8 cellular contexts compared by ENCODE assay signal in genomic region chr3:32176989-32177701, GRCh38.
A peak's percentile ranks its signal among the peaks of the same experiment; 100 is the strongest.
DNase-seq lines count a peak whose midpoint lies in the region; ATAC-seq, FAIRE-seq and TF ChIP-seq lines count a peak whose summit lies in the region.

No MANE protein-coding gene starts in this region.

- H3K9me3 ChIP-seq in OCI-LY3 (ENCODE audit: insufficient read depth, low read length) (0 out of 2 replicates have a peak, but pooled peaks cover 2% of the 10 kb centered on the region), fibroblast of lung (ENCODE audit: control insufficient read depth, insufficient read depth, low read depth, low read length) (no peaks in the 10 kb centered on the region), pancreas (no peaks in the 10 kb centered on the region)

- H3K27me3 ChIP-seq in OCI-LY3 (ENCODE audit: low read depth, low read length) (no peaks in the 10 kb centered on the region), fibroblast of lung (ENCODE audit: control insufficient read depth, insufficient read depth, low read length) (peaks cover 2% of the 10 kb centered on the region), pancreas (no peaks in the 10 kb centered on the region)

- intact Hi-C loops in pancreas (cut with DNase I), result loop anchor here in 1 of 3 donors (10.0 kb wide), 1 partner anchor 288 kb away; no protein-coding TSS in a partner anchor

- H3K4me2 ChIP-seq in OCI-LY3 (ENCODE audit: low read length) (peak overlapping the region; percentile 86), fibroblast of lung (ENCODE audit: extremely low read depth, insufficient read depth, low read length) (no peak overlapping the region)

- no peak for FAIRE-seq in pancreas (lab: Jason Lieb, UNC)

- H4K20me1 ChIP-seq in OCI-LY3 (ENCODE audit: insufficient read depth, low read length), result no peaks in the 10 kb centered on the region
- H4K20me1 ChIP-seq in fibroblast of lung (ENCODE audit: control insufficient read depth, extremely low read depth, insufficient read depth, low read length), result no peaks in the 10 kb centered on the region

- H3K79me2 ChIP-seq in OCI-LY3 (ENCODE audit: low read length) (no peaks in the 10 kb centered on the region), fibroblast of lung (ENCODE audit: control insufficient read depth, insufficient read depth, low read length) (no peaks in the 10 kb centered on the region)

- peak overlapping the region; percentile 95 for H2AFZ ChIP-seq in OCI-LY3 (ENCODE audit: low read depth, low read length)
- peak overlapping the region; percentile 4 for H2AFZ ChIP-seq in fibroblast of lung (ENCODE audit: low read length)

- H3K4me3 ChIP-seq in OCI-LY3 (ENCODE audit: low read length) (peak overlapping the region; percentile 73), fibroblast of lung (replicated peaks in 1 of 4; ENCODE audit: control extremely low read depth in 1 of 4, insufficient read depth in 1 of 4, low read depth in 3 of 4, low read length in 4 of 4) (no peak overlapping the region), pancreas (no peak overlapping the region)

- DNase-seq in NCI-H1417 (lab: John Stamatoyannopoulos, UW) (peak; percentile 29 to 72 (median 64)), NCI-H1417 treated with DMSO at 0.1 percent for 48 hours (lab: John Stamatoyannopoulos, UW) (no peak), activated T-cell treated with anti-CD3 and anti-CD28 coated beads for 1 hour (ENCODE audit: low read depth) (peak; percentile 36), fibroblast of lung (ENCODE audit: low read depth in 2 of 2) (peak; percentile 46 to 58), pancreas (peak in 3 of 6 donors; percentile 34 to 65 (median 41))

- H3K36me3 ChIP-seq in OCI-LY3 (replicated peaks; ENCODE audit: low read depth, low read length) (peaks cover 5% of the 10 kb centered on the region), fibroblast of lung (ENCODE audit: control insufficient read depth, insufficient read depth, low read length) (no peaks in the 10 kb centered on the region), pancreas (no peaks in the 10 kb centered on the region)

- WGBS in pancreas, 2 donors, result 12 to 13% methylated on average over 9 of the region's 9 CpGs

- peak; percentile 50 for ATAC-seq in HG03135 (IDR thresholded peaks at IDR 0.05; ENCODE audit: unreplicated experiment)
- ATAC-seq in pancreas, result peak; percentile 79 to 94 (median 87)
- ATAC-seq in HG03095 (IDR thresholded peaks at IDR 0.05; ENCODE audit: unreplicated experiment), result no peak

- TF ChIP-seq CTCF in OCI-LY3 (IDR thresholded peaks at IDR 0.05; ENCODE audit: low read depth, low read length) (peak; percentile 94), fibroblast of lung (conservative IDR thresholded peaks at IDR 0.05 in 1 of 2, IDR thresholded peaks at IDR 0.05 in 1 of 2; ENCODE audit: low read depth in 1 of 2, low read length in 2 of 2) (peak; percentile 65 to 72), pancreas (IDR thresholded peaks at IDR 0.05) (peak; percentile 43 to 67 (median 50))

- H3K4me1 ChIP-seq in OCI-LY3 (ENCODE audit: low read length), result 0 out of 2 replicates have a peak, but pooled peaks cover 16% of the 10 kb centered on the region
- H3K4me1 ChIP-seq in fibroblast of lung (ENCODE audit: control insufficient read depth, extremely low read depth, insufficient read depth, low read length), result no peaks in the 10 kb centered on the region
- H3K4me1 ChIP-seq in pancreas, result no peaks in the 10 kb centered on the region

- H3K27ac ChIP-seq in OCI-LY3 (ENCODE audit: low read length), result no peak overlapping the region
- no peak overlapping the region for H3K27ac ChIP-seq in fibroblast of lung (ENCODE audit: insufficient read depth, low read length)
- no peak overlapping the region for H3K27ac ChIP-seq in pancreas

- peak overlapping the region; percentile 33; the same call in 1 of the 2 replicates for H3K9ac ChIP-seq in OCI-LY3 (ENCODE audit: low read length)
- H3K9ac ChIP-seq in fibroblast of lung (ENCODE audit: insufficient read depth, low read length), result no peak overlapping the region
